ENCODE assay signal across 2 cellular contexts in the genomic region with DNA sequence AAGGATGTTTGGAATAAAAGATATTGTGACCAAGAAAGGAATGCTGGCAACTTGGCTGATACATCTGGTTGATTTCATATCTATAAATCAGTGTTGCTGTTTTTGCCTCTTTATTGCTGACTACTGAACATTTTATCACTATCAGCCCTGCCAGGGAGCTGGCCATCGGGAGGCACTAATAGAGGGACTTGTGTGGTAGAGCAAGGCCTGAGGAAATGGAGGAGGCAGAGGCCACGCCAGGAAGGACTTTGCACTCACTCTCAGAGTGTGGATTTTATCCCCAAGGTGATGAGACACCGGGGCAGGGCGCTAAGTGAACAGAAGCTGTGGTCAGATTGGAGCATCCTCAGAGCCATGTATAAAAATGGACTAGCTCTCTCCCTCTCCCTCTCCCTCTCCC.
TF ChIP-seq lines count a peak whose summit lies in the region.

No MANE protein-coding gene starts in this region.

TF ChIP-seq in HCT116, 20 proteins besides CTCF, POLR2A, EP300 and RAD21:
- TF ChIP-seq EZH2 (IDR thresholded peaks at IDR 0.05) (no peak), TCF7L2 (IDR thresholded peaks at IDR 0.05; ENCODE audit: borderline replicate concordance, extremely low read depth, insufficient read depth, insufficient read length) (no peak), ZFX (IDR thresholded peaks at IDR 0.05) (no peak), ZNF274 (IDR thresholded peaks at IDR 0.05; ENCODE audit: low read depth, low read length) (no peak)
- TF ChIP-seq, protein P1, sequence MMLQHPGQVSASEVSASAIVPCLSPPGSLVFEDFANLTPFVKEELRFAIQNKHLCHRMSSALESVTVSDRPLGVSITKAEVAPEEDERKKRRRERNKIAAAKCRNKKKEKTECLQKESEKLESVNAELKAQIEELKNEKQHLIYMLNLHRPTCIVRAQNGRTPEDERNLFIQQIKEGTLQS (IDR thresholded peaks at IDR 0.05) = no peak

TF ChIP-seq in K562, 482 proteins besides CTCF, POLR2A, EP300 and RAD21:
- TF ChIP-seq C11orf30 (IDR thresholded peaks at IDR 0.05; ENCODE audit: low read depth) (peak; percentile 65; the same call in 1 of the 2 replicates), KDM1A (IDR thresholded peaks at IDR 0.05) (peak; percentile 58 to 60; a peak in 3 of 4 replicates), ZNF316 (IDR thresholded peaks at IDR 0.05) (peak; percentile 71), NFE2 (IDR thresholded peaks at IDR 0.05; ENCODE audit: low read depth) (no peak), MAFG (tag; conservative IDR thresholded peaks at IDR 0.05) (peak; percentile 53), RCOR1 (IDR thresholded peaks at IDR 0.05; ENCODE audit: borderline replicate concordance in 1 of 2, low read depth in 2 of 2, low read length in 2 of 2) (0 out of 4 replicates have a peak, but pooled peaks of 1 of the 2 experiments have one; percentile 17)
- TF ChIP-seq, protein P2, sequence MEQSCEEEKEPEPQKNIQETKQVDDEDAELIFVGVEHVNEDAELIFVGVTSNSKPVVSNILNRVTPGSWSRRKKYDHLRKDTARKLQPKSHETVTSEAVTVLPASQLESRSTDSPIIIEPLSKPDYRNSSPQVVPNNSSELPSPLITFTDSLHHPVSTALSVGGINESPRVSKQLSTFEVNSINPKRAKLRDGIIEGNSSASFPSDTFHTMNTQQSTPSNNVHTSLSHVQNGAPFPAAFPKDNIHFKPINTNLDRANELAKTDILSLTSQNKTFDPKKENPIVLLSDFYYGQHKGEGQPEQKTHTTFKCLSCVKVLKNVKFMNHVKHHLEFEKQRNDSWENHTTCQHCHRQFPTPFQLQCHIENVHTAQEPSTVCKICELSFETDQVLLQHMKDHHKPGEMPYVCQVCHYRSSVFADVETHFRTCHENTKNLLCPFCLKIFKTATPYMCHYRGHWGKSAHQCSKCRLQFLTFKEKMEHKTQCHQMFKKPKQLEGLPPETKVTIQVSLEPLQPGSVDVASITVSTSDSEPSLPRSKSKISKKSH (CRISPR knock-in tag; IDR thresholded peaks at IDR 0.05) = no peak
